24 cellular contexts compared by ENCODE assay signal in the genomic region with DNA sequence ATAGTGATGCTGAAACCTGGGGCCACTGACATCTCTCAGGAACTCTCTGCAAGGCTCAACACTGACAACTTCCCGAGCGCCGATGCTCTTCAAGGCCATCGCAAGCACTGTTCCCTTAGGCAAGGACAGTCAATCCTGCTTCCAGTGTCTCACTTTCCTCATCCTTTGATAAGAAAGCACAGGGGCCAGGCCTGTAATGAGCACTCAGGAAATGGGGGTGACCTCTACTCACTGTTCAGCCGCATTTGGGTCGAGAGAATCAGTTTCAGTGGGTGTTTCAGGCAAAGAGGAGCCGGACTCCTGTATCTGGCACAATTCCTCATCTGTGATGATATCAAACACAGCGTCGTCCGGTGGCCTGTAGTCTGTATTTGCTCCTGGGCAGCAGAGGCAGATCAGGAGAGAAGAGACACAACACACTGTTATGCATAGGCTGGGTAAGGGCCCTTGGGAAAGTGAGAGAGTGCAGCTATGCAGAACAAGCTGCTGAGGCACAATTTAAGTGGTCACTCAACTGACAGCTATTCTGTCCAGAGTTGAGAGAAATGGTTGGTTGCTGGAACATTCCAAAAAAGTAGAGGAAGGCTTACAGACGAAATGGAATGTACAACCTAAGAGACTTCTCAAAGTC. TPM values are rescaled to one million over a fixed set of nuclear protein-coding genes. Genes with fewer than 3 reads are reported as not detected.
DNase-seq lines count a peak whose midpoint lies in the region; ATAC-seq and TF ChIP-seq lines count a peak whose summit lies in the region.
"Had no signal": no experiment of that assay in that cellular context is flagged by ENCODE, and none has a peak within 500 bp of the region (broad histone marks: within the 10 kb centered on the region; RNA-seq: fewer than 3 reads in every experiment).

No MANE protein-coding gene starts in this region.

- WGBS in heart right ventricle, 2 donors, result 80 to 81% methylated on average over 11 of the region's 11 CpGs
- WGBS in psoas muscle, 3 donors, result 84 to 87% (median 86%) methylated on average over 11 of the region's 11 CpGs

- H3K27me3 ChIP-seq in cardiac muscle cell, result no peaks in the 10 kb centered on the region
- no peaks in the 10 kb centered on the region for H3K27me3 ChIP-seq in heart right ventricle
- no peaks in the 10 kb centered on the region for H3K27me3 ChIP-seq in left lung
- H3K27me3 ChIP-seq in psoas muscle (ENCODE audit: insufficient read depth in 3 of 3, low read length in 2 of 3), result no peaks in the 10 kb centered on the region
- H3K27me3 ChIP-seq in naive thymus-derived CD4-positive, alpha-beta T cell (ENCODE audit: control insufficient read depth in 2 of 2, insufficient read depth in 2 of 2, low read length in 2 of 2), result no peaks in the 10 kb centered on the region
- H3K27me3 ChIP-seq: BE2C, MG63 had no signal

- H3K4me3 Mint-ChIP-seq in naive thymus-derived CD4-positive, alpha-beta T cell, result no peak overlapping the region
- H3K4me3 Mint-ChIP-seq: CD14-positive monocyte had no signal

- H3K4me1 ChIP-seq in cardiac muscle cell (ENCODE audit: low read depth), result peaks cover 3% of the 10 kb centered on the region
- peaks cover 0 to 39% (median 21%) of the 10 kb centered on the region in 9 donors for H3K4me1 ChIP-seq in heart right ventricle
- H3K4me1 ChIP-seq in left lung, result no peaks in the 10 kb centered on the region
- peaks cover 23% of the 10 kb centered on the region for H3K4me1 ChIP-seq in psoas muscle
- H3K4me1 ChIP-seq in naive thymus-derived CD4-positive, alpha-beta T cell (ENCODE audit: control insufficient read depth in 2 of 2, insufficient read depth in 2 of 2, low read length in 2 of 2), result peaks cover 5 to 57% of the 10 kb centered on the region in 2 donors
- H3K4me1 ChIP-seq: BE2C had no signal

- peak overlapping the region in 1 of 9 donors; percentile 23 for H3K27ac Mint-ChIP-seq in naive thymus-derived CD4-positive, alpha-beta T cell

- H3K9me3 Mint-ChIP-seq in naive thymus-derived CD4-positive, alpha-beta T cell, result no peaks in the 10 kb centered on the region

- H3K36me3 ChIP-seq in cardiac muscle cell (peaks cover 59% of the 10 kb centered on the region), heart right ventricle (peaks cover 0 to 100% (median 91%) of the 10 kb centered on the region in 9 donors), left lung (peaks cover 0 to 100% of the 10 kb centered on the region in 2 donors), psoas muscle (ENCODE audit: insufficient read depth in 1 of 2, low read depth in 1 of 2) (peaks cover 10 to 100% of the 10 kb centered on the region in 2 donors)
- peaks cover 24 to 97% (median 53%) of the 10 kb centered on the region in 3 experiments for H3K36me3 ChIP-seq in naive thymus-derived CD4-positive, alpha-beta T cell (ENCODE audit: control insufficient read depth in 2 of 3, insufficient read depth in 3 of 3, low read length in 3 of 3)
- H3K36me3 ChIP-seq: BE2C had no signal

- TF ChIP-seq CTCF in cardiac muscle cell (IDR thresholded peaks at IDR 0.05; ENCODE audit: low read depth, low read length) (no peak), heart right ventricle (IDR thresholded peaks at IDR 0.05) (no peak), left lung (IDR thresholded peaks at IDR 0.05) (no peak), psoas muscle (IDR thresholded peaks at IDR 0.05) (no peak)

- H3K9me3 ChIP-seq in cardiac muscle cell (ENCODE audit: low read depth) (no peaks in the 10 kb centered on the region), heart right ventricle (no peaks in the 10 kb centered on the region), left lung (no peaks in the 10 kb centered on the region), psoas muscle (no peaks in the 10 kb centered on the region)
- no peaks in the 10 kb centered on the region for H3K9me3 ChIP-seq in naive thymus-derived CD4-positive, alpha-beta T cell (ENCODE audit: control insufficient read depth in 2 of 3, low read length in 3 of 3)
- H3K9me3 ChIP-seq: BE2C, MG63 had no signal

- POLR2A ChIA-PET in naive thymus-derived CD4-positive, alpha-beta T cell (lab: Charles Lee), result no interaction called here

- intact Hi-C loops in heart right ventricle (cut with DNase I), result no loop called here
- intact Hi-C loops in left lung (cut with DNase I), result no loop called here
- intact Hi-C loops in psoas muscle (cut with DNase I), result no loop called here
- intact Hi-C loops in naive thymus-derived CD4-positive, alpha-beta T cell (cut with micrococcal nuclease), result no loop called here

- peaks cover 39 to 81% (median 77%) of the 10 kb centered on the region in 5 donors for H3K36me3 Mint-ChIP-seq in naive thymus-derived CD4-positive, alpha-beta T cell

- DNase-seq in cardiac muscle cell (ENCODE audit: low read depth in 1 of 2, low spot score in 1 of 2) (peak in 1 of 2 donors; percentile 36), heart right ventricle (no peak), left lung (no peak), psoas muscle (no peak), SIG-M5 treated with dmso at 0.1 percent for 504 hours (lab: John Stamatoyannopoulos, UW; ENCODE audit: unreplicated experiment) (no peak), 8988T (no peak)
- DNase-seq in naive thymus-derived CD4-positive, alpha-beta T cell, result no peak
- DNase-seq: BE2C, Calu3, DMS79 treated with DMSO at 0.1 percent for 48 hours, IMR-90, KG1, MG63, NCI-H1105 treated with DMSO at 0.1 percent for 48 hours, NCI-H146, NCI-H1930, NCI-H2107, NCI-H446, NCI-H524 treated with DMSO at 0.1 percent for 48 hours, NCI-H774, SIG-M5 had no signal

- H3K4me3 ChIP-seq in cardiac muscle cell, result no peak overlapping the region
- H3K4me3 ChIP-seq in heart right ventricle, result no peak overlapping the region
- H3K4me3 ChIP-seq in left lung, result no peak overlapping the region
- no peak overlapping the region for H3K4me3 ChIP-seq in psoas muscle
- no peak overlapping the region for H3K4me3 ChIP-seq in naive thymus-derived CD4-positive, alpha-beta T cell (ENCODE audit: low read length)
- H3K4me3 ChIP-seq: MG63 had no signal

- peaks cover 8 to 66% (median 17%) of the 10 kb centered on the region in 7 donors for H3K4me1 Mint-ChIP-seq in naive thymus-derived CD4-positive, alpha-beta T cell
- H3K4me1 Mint-ChIP-seq: CD14-positive monocyte had no signal

- CTCF ChIA-PET in naive thymus-derived CD4-positive, alpha-beta T cell (lab: Charles Lee), result no interaction called here

- peak overlapping the region; percentile 36 for H3K27ac ChIP-seq in cardiac muscle cell
- H3K27ac ChIP-seq in heart right ventricle, result no peak overlapping the region
- no peak overlapping the region for H3K27ac ChIP-seq in left lung
- H3K27ac ChIP-seq in psoas muscle, result peak overlapping the region; percentile 88
- H3K27ac ChIP-seq in naive thymus-derived CD4-positive, alpha-beta T cell (ENCODE audit: low read depth, low read length), result no peak overlapping the region

- no peaks in the 10 kb centered on the region for H3K27me3 Mint-ChIP-seq in naive thymus-derived CD4-positive, alpha-beta T cell

- ATAC-seq in heart right ventricle (no peak), left lung (peak; percentile 30), psoas muscle (no peak)
- no peak for ATAC-seq in naive thymus-derived CD4-positive, alpha-beta T cell
- ATAC-seq: HCT116 had no signal

RNA-seq across cellular contexts. Expression of gene CXCR6, which starts 11.9 kb away (rescaled TPM):
- total RNA-seq in cardiac muscle cell, result not detected in 2 replicates
- polyA plus RNA-seq in cardiac muscle cell, result 0.06 TPM in 1 of 2 replicates, not detected in the other
- 1 to 10 TPM in 1 of 10 donors, under 1 TPM in 5, not detected in 4; 0.17 to 1.2 (median 0.39) TPM for total RNA-seq in heart right ventricle
- polyA plus RNA-seq in heart right ventricle, result under 1 TPM; 0.22 to 0.36 TPM
- total RNA-seq in left lung, result 1 to 10 TPM in 1 of 2 donors, under 1 TPM in 1; 0.96 to 4.1 TPM
- under 1 TPM in 1 of 4 donors, not detected in 3; 0.50 TPM for total RNA-seq in psoas muscle
- polyA plus RNA-seq in psoas muscle, result under 1 TPM in 2 of 3 donors, not detected in 1; 0.05 to 0.10 TPM
- 10 to 100 TPM in 1 of 5 experiments, 1 to 10 TPM in 1, under 1 TPM in 2, not detected in 1; 0.19 to 33.7 (median 0.75) TPM for total RNA-seq in naive thymus-derived CD4-positive, alpha-beta T cell
- under 1 TPM; 0.12 to 0.18 TPM for polyA plus RNA-seq in naive thymus-derived CD4-positive, alpha-beta T cell
- total RNA-seq: Calu3, H1, IMR-90 had no signal
- polyA plus RNA-seq: H1, IMR-90 had no signal

RNA-seq across cellular contexts. Expression of gene FYCO1, which starts 40.5 kb away (rescaled TPM):
- total RNA-seq in cardiac muscle cell (14.8 and 27.5 TPM in 2 replicates), heart right ventricle (100 to 1,000 TPM in 8 of 10 donors, 10 to 100 TPM in 2; 82.3 to 216 (median 156) TPM), left lung (10 to 100 TPM; 33.6 to 42.7 TPM), psoas muscle (100 to 1,000 TPM in 3 of 4 donors, 10 to 100 TPM in 1; 60.1 to 129 (median 115) TPM)
- polyA plus RNA-seq in cardiac muscle cell (8.1 and 11.5 TPM in 2 replicates), heart right ventricle (10 to 100 TPM in 1 of 2 donors, 1 to 10 TPM in 1; 8.8 to 59.6 TPM), psoas muscle (10 to 100 TPM; 14.0 to 68.3 (median 40.0) TPM)
- total RNA-seq in naive thymus-derived CD4-positive, alpha-beta T cell, result 10 to 100 TPM; 20.0 to 27.5 (median 22.9) TPM
- polyA plus RNA-seq in naive thymus-derived CD4-positive, alpha-beta T cell, result 1 to 10 TPM in 1 of 2 donors, under 1 TPM in 1; 0.95 to 6.5 TPM

Comparison
In these comparisons a context has a peak if more than half of its experiments do, and no peak if none do; other contexts are left out.
1. H3K27ac ChIP-seq: peak in cardiac muscle cell (single experiment) and psoas muscle (single experiment); none in heart right ventricle (0 of 10), left lung (0 of 2) and naive thymus-derived CD4-positive, alpha-beta T cell (single experiment).